Comparison of ENCODE assay signal across 22 cellular contexts in genomic region chr4:135777386-135777785, GRCh38.
"Had no signal": no experiment of that assay in that cellular context is flagged by ENCODE, and none has a peak within 500 bp of the region (broad histone marks: within the 10 kb centered on the region; RNA-seq: fewer than 3 reads in every experiment).

No MANE protein-coding gene starts in this region.

- H3K9me3 ChIP-seq: tibial nerve had no signal

- ATAC-seq: activated CD4-positive, alpha-beta T cell treated with anti-CD3 and anti-CD28 coated beads for 36 hours; activated T-cell treated with anti-CD3 and anti-CD28 coated beads, Interleukin-2, amount 50 U/mL, for 4 hours; heart left ventricle; left ventricle myocardium superior; sciatic nerve; stimulated activated memory B cell treated with anti-CD40 and anti-IgM and Interleukin-4, amounts not matched to agents 10 μg/mL and 1 μg/mL and 100 μg/mL, for 72 hours had no signal

- DNase-seq: activated B cell treated with CpG ODN at 0.5 μM for 24 hours; activated CD4-positive, alpha-beta T cell treated with anti-CD3 and anti-CD28 coated beads for 36 hours; activated CD4-positive, alpha-beta T cell treated with anti-CD3 and anti-CD28 coated beads, Interleukin-2, amount 50 U/mL, for 4 hours; activated CD8-positive, alpha-beta memory T cell treated with anti-CD3 and anti-CD28 coated beads, Interleukin-2, amount 50 U/mL, for 48 hours; activated naive CD4-positive, alpha-beta T cell; activated naive CD8-positive, alpha-beta T cell treated with anti-CD3 and anti-CD28 coated beads for 36 hours; activated T-cell treated with anti-CD3 and anti-CD28 coated beads, Interleukin-2, amount 50 U/mL, for 4 hours; amniotic stem cell; cerebellar nuclear complex; heart left ventricle; left ventricle myocardium superior; nephron progenitor cell; nucleus accumbens; posterior cingulate gyrus; stimulated activated CD4-positive, alpha-beta T cell treated with anti-CD3 and anti-CD28 coated beads, Interleukin-15, amount 100 ng/mL, for 24 hours; stomach had no signal

- H3K36me3 ChIP-seq: heart left ventricle, stomach, suprapubic skin, tibial nerve had no signal

- H3K4me1 ChIP-seq: heart left ventricle, stomach, suprapubic skin, tibial nerve had no signal

- H3K27ac ChIP-seq: epithelial cell of prostate, heart left ventricle, stomach, suprapubic skin, tibial nerve had no signal

- H3K4me3 ChIP-seq: heart left ventricle, smooth muscle cell, stomach, suprapubic skin, tibial nerve had no signal

- H3K4me2 ChIP-seq: smooth muscle cell had no signal

- H3K27me3 ChIP-seq: heart left ventricle, stomach, suprapubic skin, tibial nerve had no signal
